In genomic region chr1:168091720-168092119, GRCh38 we compare ENCODE assay signal across 14 cellular contexts. TPM values are rescaled to one million over a fixed set of nuclear protein-coding genes. Genes with fewer than 3 reads are reported as not detected.
DNase-seq lines count a peak whose midpoint lies in the region; ATAC-seq and TF ChIP-seq lines count a peak whose summit lies in the region.
"Had no signal": no experiment of that assay in that cellular context is flagged by ENCODE, and none has a peak within 500 bp of the region (broad histone marks: within the 10 kb centered on the region; RNA-seq: fewer than 3 reads in every experiment).

No MANE protein-coding gene starts in this region.

- DNase-seq in D341Med (ENCODE audit: low spot score) = peak; percentile 16
- peak; percentile 10 for DNase-seq in cerebellar cortex (ENCODE audit: low spot score)
- peak; percentile 95 for DNase-seq in foreskin melanocyte
- no peak for DNase-seq in testis
- no peak for DNase-seq in effector memory CD4-positive, alpha-beta T cell
- no peak for DNase-seq in G401 (ENCODE audit: low spot score)
- DNase-seq in psoas muscle = no peak
- DNase-seq: ACHN; Calu3; CD4-positive, CD25-positive, alpha-beta regulatory T cell; DMS79 had no signal

- in situ Hi-C loops in G401 (cut with HindIII; ENCODE audit: low sequenced_read_pairs) = no loop called here

- H3K27ac ChIP-seq in testis = peak overlapping the region; percentile 77 to 82
- H3K27ac ChIP-seq in effector memory CD4-positive, alpha-beta T cell (ENCODE audit: insufficient read depth, low read length, poor library complexity, severe bottlenecking) = no peak overlapping the region
- no peak overlapping the region for H3K27ac ChIP-seq in psoas muscle
- H3K27ac ChIP-seq: BLaER1 treated with 17β-estradiol and CSF1 and Interleukin-3, amounts not matched to agents 10 nM and 100 nM had no signal

- no peaks in the 10 kb centered on the region for H3K9me3 ChIP-seq in testis
- H3K9me3 ChIP-seq in effector memory CD4-positive, alpha-beta T cell (ENCODE audit: control insufficient read depth, low read length) = no peaks in the 10 kb centered on the region
- no peaks in the 10 kb centered on the region for H3K9me3 ChIP-seq in psoas muscle
- H3K9me3 ChIP-seq: BLaER1 treated with 17β-estradiol and CSF1 and Interleukin-3, amounts not matched to agents 10 nM and 100 nM; HAP-1 had no signal

- H3K4me3 ChIP-seq in testis = no peak overlapping the region
- no peak overlapping the region for H3K4me3 ChIP-seq in effector memory CD4-positive, alpha-beta T cell (ENCODE audit: insufficient read depth, low read depth, low read length, poor library complexity, severe bottlenecking)
- no peak overlapping the region for H3K4me3 ChIP-seq in psoas muscle
- H3K4me3 ChIP-seq: BLaER1 treated with 17β-estradiol and CSF1 and Interleukin-3, amounts not matched to agents 10 nM and 100 nM; GM23338; HAP-1 had no signal

- intact Hi-C loops in testis (cut with DNase I; ENCODE audit: low total_unique reads) (no loop called here), psoas muscle (cut with DNase I) (no loop called here)

- WGBS in testis, 2 donors = 46 to 56% methylated on average over 3 of the region's 3 CpGs
- 82 to 89% (median 85%) methylated on average over 3 of the region's 3 CpGs for WGBS in psoas muscle, 3 donors

- H3K4me1 ChIP-seq in testis = peaks cover 35% of the 10 kb centered on the region
- H3K4me1 ChIP-seq in effector memory CD4-positive, alpha-beta T cell (ENCODE audit: control insufficient read depth, insufficient read depth, low read length, poor library complexity, severe bottlenecking) = no peaks in the 10 kb centered on the region
- no peaks in the 10 kb centered on the region for H3K4me1 ChIP-seq in psoas muscle
- H3K4me1 ChIP-seq: HAP-1 had no signal

- no peak for TF ChIP-seq CTCF in testis (IDR thresholded peaks at IDR 0.05)
- no peak for TF ChIP-seq CTCF in psoas muscle (IDR thresholded peaks at IDR 0.05)

- no peaks in the 10 kb centered on the region for H3K27me3 ChIP-seq in testis
- H3K27me3 ChIP-seq in effector memory CD4-positive, alpha-beta T cell (replicated peaks; ENCODE audit: control insufficient read depth, insufficient read depth, low read length, poor library complexity, severe bottlenecking) = no peaks in the 10 kb centered on the region
- H3K27me3 ChIP-seq in psoas muscle (ENCODE audit: insufficient read depth in 3 of 3, low read length in 2 of 3) = no peaks in the 10 kb centered on the region
- H3K27me3 ChIP-seq: BLaER1 treated with 17β-estradiol and CSF1 and Interleukin-3, amounts not matched to agents 10 nM and 100 nM had no signal

- TF ChIP-seq POLR2A in testis (IDR thresholded peaks at IDR 0.05) = no peak

- ATAC-seq in psoas muscle = no peak

- no peaks in the 10 kb centered on the region for H3K36me3 ChIP-seq in testis (ENCODE audit: low read depth, missing control alignments)
- no peaks in the 10 kb centered on the region for H3K36me3 ChIP-seq in effector memory CD4-positive, alpha-beta T cell (ENCODE audit: control insufficient read depth, insufficient read depth, low read length)
- no peaks in the 10 kb centered on the region for H3K36me3 ChIP-seq in psoas muscle (ENCODE audit: insufficient read depth in 1 of 2, low read depth in 1 of 2)
- H3K36me3 ChIP-seq: BLaER1 treated with 17β-estradiol and CSF1 and Interleukin-3, amounts not matched to agents 10 nM and 100 nM; HAP-1 had no signal

RNA-seq across cellular contexts. Expression of gene GPR161, which starts 45.0 kb away (rescaled TPM):
- total RNA-seq in testis (1 to 10 TPM; 6.1 to 6.7 TPM), psoas muscle (1 to 10 TPM in 3 of 4 donors, under 1 TPM in 1; 0.67 to 2.6 (median 1.4) TPM)
- polyA plus RNA-seq in testis (ENCODE audit: insufficient read depth, low read depth, low replicate concordance) (3.7 TPM), psoas muscle (under 1 TPM; 0.38 to 0.67 (median 0.46) TPM)
- 5.6 and 10.1 TPM in 2 replicates for total RNA-seq in G401 (2014; rRNA removed; shearing (Covaris generic))
- total RNA-seq: CD4-positive, CD25-positive, alpha-beta regulatory T cell had no signal
- polyA plus RNA-seq: CD4-positive, CD25-positive, alpha-beta regulatory T cell had no signal

Comparison
In these comparisons a context has a peak if more than half of its experiments do, and no peak if none do; other contexts are left out.
1. DNase-seq: peak in D341Med (single experiment), cerebellar cortex (single experiment) and foreskin melanocyte (single experiment); none in testis (single experiment), effector memory CD4-positive, alpha-beta T cell (0 of 3), G401 (single experiment) and psoas muscle (0 of 2).
2. H3K27ac ChIP-seq: peak in testis (2 of 2); none in effector memory CD4-positive, alpha-beta T cell (single experiment) and psoas muscle (single experiment).